24 cellular contexts compared by ENCODE assay signal in genomic region chr11:38950882-38951281, GRCh38.
"Had no signal": no experiment of that assay in that cellular context is flagged by ENCODE, and none has a peak within 500 bp of the region (broad histone marks: within the 10 kb centered on the region; RNA-seq: fewer than 3 reads in every experiment).

No MANE protein-coding gene starts in this region.

- H3K4me3 ChIP-seq: esophagus squamous epithelium, hepatocyte, lung, psoas muscle, right lobe of liver, spleen, vagina had no signal

- H3K27ac Mint-ChIP-seq: dendritic cell treated with granulocyte-macrophage colony-stimulating factor and Interleukin-4, amounts not matched to agents 40 ng/mL and 50 ng/mL, for 4 days; effector memory CD8-positive, alpha-beta T cell; naive thymus-derived CD4-positive, alpha-beta T cell; stimulated activated memory B cell treated with anti-CD40 and anti-IgM and Interleukin-4, amounts not matched to agents 10 μg/mL and 1 μg/mL and 100 μg/mL, for 72 hours; stimulated activated naive CD8-positive, alpha-beta T cell treated with anti-CD3 and anti-CD28 coated beads, Interleukin-15, amount 100 ng/mL, for 72 hours; type B pancreatic cell had no signal

- H3K9me3 Mint-ChIP-seq: type B pancreatic cell had no signal

- H3K36me3 Mint-ChIP-seq: naive thymus-derived CD4-positive, alpha-beta T cell; stimulated activated memory B cell treated with anti-CD40 and anti-IgM and Interleukin-4, amounts not matched to agents 10 μg/mL and 1 μg/mL and 100 μg/mL, for 72 hours; type B pancreatic cell had no signal

- FAIRE-seq: colon had no signal

- H3K27ac ChIP-seq: esophagus squamous epithelium, hepatocyte, neutrophil, psoas muscle, right lobe of liver, spleen, vagina had no signal

- H3K4me1 ChIP-seq: esophagus squamous epithelium, psoas muscle, right lobe of liver, spleen, vagina had no signal

- H3K9me3 ChIP-seq: neutrophil, right lobe of liver, vagina had no signal

- H3K4me1 Mint-ChIP-seq: naive thymus-derived CD4-positive, alpha-beta T cell; stimulated activated memory B cell treated with anti-CD40 and anti-IgM and Interleukin-4, amounts not matched to agents 10 μg/mL and 1 μg/mL and 100 μg/mL, for 72 hours; stimulated activated naive CD8-positive, alpha-beta T cell treated with anti-CD3 and anti-CD28 coated beads, Interleukin-15, amount 100 ng/mL, for 72 hours had no signal

- H3K4me3 Mint-ChIP-seq: dendritic cell treated with granulocyte-macrophage colony-stimulating factor and Interleukin-4, amounts not matched to agents 40 ng/mL and 50 ng/mL, for 4 days; effector memory CD8-positive, alpha-beta T cell; naive thymus-derived CD4-positive, alpha-beta T cell; stimulated activated memory B cell treated with anti-CD40 and anti-IgM and Interleukin-4, amounts not matched to agents 10 μg/mL and 1 μg/mL and 100 μg/mL, for 72 hours; stimulated activated naive CD8-positive, alpha-beta T cell treated with anti-CD3 and anti-CD28 coated beads, Interleukin-15, amount 100 ng/mL, for 72 hours; type B pancreatic cell had no signal

- H3K27me3 Mint-ChIP-seq: dendritic cell treated with granulocyte-macrophage colony-stimulating factor and Interleukin-4, amounts not matched to agents 40 ng/mL and 50 ng/mL, for 4 days; effector memory CD8-positive, alpha-beta T cell; naive thymus-derived CD4-positive, alpha-beta T cell; stimulated activated memory B cell treated with anti-CD40 and anti-IgM and Interleukin-4, amounts not matched to agents 10 μg/mL and 1 μg/mL and 100 μg/mL, for 72 hours; stimulated activated naive CD8-positive, alpha-beta T cell treated with anti-CD3 and anti-CD28 coated beads, Interleukin-15, amount 100 ng/mL, for 72 hours; type B pancreatic cell had no signal

- H3K27me3 ChIP-seq: esophagus squamous epithelium, hepatocyte, neutrophil, right lobe of liver, spleen, vagina had no signal

- DNase-seq: effector memory CD8-positive, alpha-beta T cell; esophagus squamous epithelium; foreskin melanocyte; head of caudate nucleus; left colon; left ventricle myocardium superior; mesendoderm; naive thymus-derived CD4-positive, alpha-beta T cell; psoas muscle; retina; right lobe of liver; spleen; stimulated activated CD4-positive, alpha-beta T cell treated with anti-CD3 and anti-CD28 coated beads, Interleukin-15, amount 100 ng/mL, for 24 hours; stimulated activated CD4-positive, alpha-beta T cell treated with anti-CD3 and anti-CD28 coated beads, Interleukin-1b, Interleukin-23, amount 100 ng/mL, for 48 hours; stimulated activated CD4-positive, alpha-beta T cell treated with anti-CD3 and anti-CD28 coated beads, Interleukin-4, amount 100 ng/mL, for 24 hours; stimulated activated naive CD8-positive, alpha-beta T cell treated with anti-CD3 and anti-CD28 coated beads, Interleukin-15, amount 100 ng/mL, for 72 hours had no signal

- H3K36me3 ChIP-seq: esophagus squamous epithelium, neutrophil, right lobe of liver, spleen, vagina had no signal
